Comparison of ENCODE assay signal across 8 cellular contexts in the genomic region with DNA sequence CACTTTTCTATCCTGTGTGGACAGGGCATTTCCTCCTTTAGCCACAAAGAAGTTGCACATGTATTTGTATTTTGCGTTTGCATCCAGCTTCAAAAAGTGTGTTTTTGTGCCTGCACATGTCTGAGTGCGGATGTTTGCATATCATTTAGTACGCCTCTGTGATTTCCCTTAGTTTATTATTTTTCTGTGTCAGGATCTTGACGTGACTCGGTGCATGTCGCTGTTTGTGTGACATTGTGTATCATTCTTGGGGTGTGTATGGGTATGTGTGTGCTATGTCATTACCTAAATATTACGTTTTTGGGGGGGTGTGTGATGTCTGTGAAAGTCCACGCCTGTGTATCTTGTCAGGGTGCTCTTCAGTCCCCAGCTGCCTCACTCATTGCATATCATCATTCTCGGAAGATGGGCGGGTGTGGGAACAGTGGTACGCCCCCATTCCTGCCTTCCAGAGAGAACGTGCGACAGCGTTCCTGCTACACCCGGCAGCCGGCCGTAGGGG. TPM values are rescaled to one million over a fixed set of nuclear protein-coding genes. Genes with fewer than 3 reads are reported as not detected.
DNase-seq lines count a peak whose midpoint lies in the region; ATAC-seq and TF ChIP-seq lines count a peak whose summit lies in the region.

No MANE protein-coding gene starts in this region.

- peak overlapping the region; percentile 97 for H3K4me3 Mint-ChIP-seq in T-helper 1 cell treated with Interleukin-12 subunit alpha and Interleukin-12 subunit beta and Interleukin-4 antibody, amounts not matched to agents 30 μg/mL and 1 μg/mL, for 36 hours
- peak overlapping the region; percentile 97 for H3K4me3 Mint-ChIP-seq in activated CD4-positive, alpha-beta memory T cell treated with anti-CD3 and anti-CD28 coated beads for 36 hours

- TF ChIP-seq CTCF in stomach (IDR thresholded peaks at IDR 0.05) (no peak), GM13977 (IDR thresholded peaks at IDR 0.05; ENCODE audit: extremely low read depth, insufficient read depth, missing control alignments) (no peak)

- H3K27me3 ChIP-seq in iPS-15b (ENCODE audit: control insufficient read depth, insufficient read depth, low read length) (no peaks in the 10 kb centered on the region), stomach (no peaks in the 10 kb centered on the region)

- H3K9ac ChIP-seq in iPS-15b (ENCODE audit: low read depth, low read length) = no peak overlapping the region

- H3K4me3 ChIP-seq in iPS-15b (ENCODE audit: low read depth, low read length) (peak overlapping the region; percentile 64), stomach (peak overlapping the region; percentile 75 to 98 (median 87))

- H3K9me3 Mint-ChIP-seq in T-helper 1 cell treated with Interleukin-12 subunit alpha and Interleukin-12 subunit beta and Interleukin-4 antibody, amounts not matched to agents 30 μg/mL and 1 μg/mL, for 36 hours = no peaks in the 10 kb centered on the region
- H3K9me3 Mint-ChIP-seq in activated CD4-positive, alpha-beta memory T cell treated with anti-CD3 and anti-CD28 coated beads for 36 hours = no peaks in the 10 kb centered on the region

- CTCF ChIA-PET in activated CD4-positive, alpha-beta memory T cell treated with anti-CD3 and anti-CD28 coated beads for 36 hours (lab: Charles Lee) = interaction anchor here (1.0 to 2.2 kb wide), 19 partner anchors 8 to 424 kb away, joined by 3 to 14 read pairs (median 5); partner anchors contain the start of genes MATR3, PROB1 and SPATA24

- POLR2A ChIA-PET in activated CD4-positive, alpha-beta memory T cell treated with anti-CD3 and anti-CD28 coated beads for 36 hours (lab: Charles Lee) = interaction anchor here (1.3 to 3.0 kb wide), 8 partner anchors 29 to 798 kb away, joined by 3 to 32 read pairs (median 8); partner anchors contain the start of genes ETF1, HSPA9, MATR3 and MZB1

- intact Hi-C loops in activated CD4-positive, alpha-beta memory T cell treated with anti-CD3 and anti-CD28 coated beads for 36 hours (cut with micrococcal nuclease) = loop anchor here (1.0 to 10.0 kb wide), 7 partner anchors 48 to 586 kb away; partner anchors contain the start of genes CTNNA1, MATR3 and UBE2D2
- intact Hi-C loops in stomach (cut with DNase I; ENCODE audit: low total_unique reads) = loop anchor here (10.0 kb wide), 1 partner anchor 46 kb away; the partner anchor contains the start of gene MATR3

- in situ Hi-C loops in GM13977 (cut with MboI; ENCODE audit: low pct_unique_long_range_greater_than_20kb, low sequenced_read_pairs, unreplicated experiment) = no loop called here

- H3K36me3 ChIP-seq in iPS-15b (ENCODE audit: control insufficient read depth, insufficient read depth, low read length) (peaks cover 5% of the 10 kb centered on the region), stomach (peaks cover 0 to 6% (median 3%) of the 10 kb centered on the region in 4 donors)

- peaks cover 34% of the 10 kb centered on the region for H3K4me1 Mint-ChIP-seq in T-helper 1 cell treated with Interleukin-12 subunit alpha and Interleukin-12 subunit beta and Interleukin-4 antibody, amounts not matched to agents 30 μg/mL and 1 μg/mL, for 36 hours (ENCODE audit: low read depth)
- peaks cover 49% of the 10 kb centered on the region for H3K4me1 Mint-ChIP-seq in activated CD4-positive, alpha-beta memory T cell treated with anti-CD3 and anti-CD28 coated beads for 36 hours (ENCODE audit: low read depth)

- H3K27me3 Mint-ChIP-seq in T-helper 1 cell treated with Interleukin-12 subunit alpha and Interleukin-12 subunit beta and Interleukin-4 antibody, amounts not matched to agents 30 μg/mL and 1 μg/mL, for 36 hours (ENCODE audit: low read depth) = no peaks in the 10 kb centered on the region
- no peaks in the 10 kb centered on the region for H3K27me3 Mint-ChIP-seq in activated CD4-positive, alpha-beta memory T cell treated with anti-CD3 and anti-CD28 coated beads for 36 hours

- H3K4me1 ChIP-seq in iPS-15b (ENCODE audit: control insufficient read depth, insufficient read depth, low read length) (peaks cover 7% of the 10 kb centered on the region), stomach (peaks cover 31 to 52% (median 46%) of the 10 kb centered on the region in 4 donors)

- 1 to 4% (median 2%) methylated on average over 8 to 17 of the region's 17 CpGs for WGBS in stomach, 5 donors

- H3K36me3 Mint-ChIP-seq in T-helper 1 cell treated with Interleukin-12 subunit alpha and Interleukin-12 subunit beta and Interleukin-4 antibody, amounts not matched to agents 30 μg/mL and 1 μg/mL, for 36 hours (ENCODE audit: low read depth) = peaks cover 11% of the 10 kb centered on the region
- H3K36me3 Mint-ChIP-seq in activated CD4-positive, alpha-beta memory T cell treated with anti-CD3 and anti-CD28 coated beads for 36 hours = peaks cover 9% of the 10 kb centered on the region

- peak overlapping the region; percentile 99 for H3K27ac Mint-ChIP-seq in T-helper 1 cell treated with Interleukin-12 subunit alpha and Interleukin-12 subunit beta and Interleukin-4 antibody, amounts not matched to agents 30 μg/mL and 1 μg/mL, for 36 hours
- H3K27ac Mint-ChIP-seq in activated CD4-positive, alpha-beta memory T cell treated with anti-CD3 and anti-CD28 coated beads for 36 hours = peak overlapping the region; percentile 95

- peak overlapping the region in 4 of 5 donors; percentile 93 to 99 (median 98) for H3K27ac ChIP-seq in stomach

- no peak for TF ChIP-seq POLR2A in stomach (IDR thresholded peaks at IDR 0.05)

- ATAC-seq in GM21825 (IDR thresholded peaks at IDR 0.05; ENCODE audit: unreplicated experiment) = no peak

- H3K9me3 ChIP-seq in iPS-15b (ENCODE audit: control insufficient read depth, insufficient read depth, low read length) = no peaks in the 10 kb centered on the region
- H3K9me3 ChIP-seq in stomach = no peaks in the 10 kb centered on the region

- DNase-seq in T-helper 1 cell = no peak
- no peak for DNase-seq in activated CD4-positive, alpha-beta memory T cell treated with anti-CD3 and anti-CD28 coated beads for 36 hours
- DNase-seq in stomach = no peak
- DNase-seq in GM13977 (ENCODE audit: low spot score) = no peak
- no peak for DNase-seq in C1 segment of cervical spinal cord (lab: John Stamatoyannopoulos, UW)

- no peak for TF ChIP-seq EP300 in stomach (IDR thresholded peaks at IDR 0.05)

RNA-seq across cellular contexts. Expression of gene PAIP2, which starts 0.4 kb away (rescaled TPM):
- 100 to 1,000 TPM; 104 to 110 TPM for total RNA-seq in activated CD4-positive, alpha-beta memory T cell treated with anti-CD3 and anti-CD28 coated beads for 36 hours
- total RNA-seq in stomach = 10 to 100 TPM; 12.7 to 92.7 (median 51.3) TPM
- 100 to 1,000 TPM in 1 of 3 donors, 10 to 100 TPM in 2; 57.5 to 104 (median 86.5) TPM for polyA plus RNA-seq in stomach

RNA-seq across cellular contexts. Expression of gene SLC23A1, which starts 41.9 kb away (rescaled TPM):
- 1 to 10 TPM; 1.0 to 1.4 TPM for total RNA-seq in activated CD4-positive, alpha-beta memory T cell treated with anti-CD3 and anti-CD28 coated beads for 36 hours
- under 1 TPM in 1 of 5 donors, not detected in 4; 0.37 TPM for total RNA-seq in stomach
- not detected for polyA plus RNA-seq in stomach

RNA-seq across cellular contexts. Expression of gene MATR3, which starts 47.7 kb away (rescaled TPM):
- total RNA-seq in activated CD4-positive, alpha-beta memory T cell treated with anti-CD3 and anti-CD28 coated beads for 36 hours = 100 to 1,000 TPM; 163 to 179 TPM
- total RNA-seq in stomach = 100 to 1,000 TPM in 4 of 5 donors, 10 to 100 TPM in 1; 73.6 to 352 (median 176) TPM
- polyA plus RNA-seq in stomach = 10 to 100 TPM; 68.2 to 86.0 (median 73.9) TPM

RNA-seq across cellular contexts. Expression of gene MZB1, which starts 48.5 kb away (rescaled TPM):
- total RNA-seq in activated CD4-positive, alpha-beta memory T cell treated with anti-CD3 and anti-CD28 coated beads for 36 hours = 10 to 100 TPM; 24.0 to 26.3 TPM
- total RNA-seq in stomach = 10 to 100 TPM in 1 of 5 donors, 1 to 10 TPM in 3, not detected in 1; 1.1 to 15.8 (median 1.5) TPM
- polyA plus RNA-seq in stomach = 10 to 100 TPM in 2 of 3 donors, 1 to 10 TPM in 1; 7.6 to 14.1 (median 11.1) TPM

RNA-seq across cellular contexts. Expression of gene PROB1, which starts 53.7 kb away (rescaled TPM):
- 1 to 10 TPM; 3.8 to 3.9 TPM for total RNA-seq in activated CD4-positive, alpha-beta memory T cell treated with anti-CD3 and anti-CD28 coated beads for 36 hours
- under 1 TPM in 2 of 5 donors, not detected in 3; 0.73 to 0.89 TPM for total RNA-seq in stomach
- polyA plus RNA-seq in stomach = under 1 TPM; 0.55 to 0.76 (median 0.56) TPM
